24 cellular contexts compared by ENCODE assay signal in the genomic region with DNA sequence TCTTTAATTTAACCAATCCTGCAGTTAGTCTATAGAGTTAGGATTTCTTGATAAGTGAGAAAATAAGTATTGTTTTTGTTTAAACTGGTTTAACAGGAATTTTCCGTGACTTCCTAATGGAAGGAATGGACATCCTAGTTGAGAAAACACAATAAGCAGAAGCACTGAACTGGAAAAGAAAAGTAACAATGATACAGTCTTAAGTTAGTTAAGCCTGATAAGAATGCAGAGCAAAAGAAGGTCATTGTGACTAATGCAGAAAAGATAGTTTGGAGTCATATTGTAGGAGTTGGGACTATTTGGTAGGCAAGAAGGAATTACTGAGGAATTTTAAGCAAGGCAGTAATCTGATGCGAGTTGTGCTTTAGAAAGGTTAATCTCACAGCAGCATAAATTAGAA. TPM values are rescaled to one million over a fixed set of nuclear protein-coding genes. Genes with fewer than 3 reads are reported as not detected.
DNase-seq lines count a peak whose midpoint lies in the region; ATAC-seq and TF ChIP-seq lines count a peak whose summit lies in the region.
"Had no signal": no experiment of that assay in that cellular context is flagged by ENCODE, and none has a peak within 500 bp of the region (broad histone marks: within the 10 kb centered on the region; RNA-seq: fewer than 3 reads in every experiment).

No MANE protein-coding gene starts in this region.

- no peak for ATAC-seq in memory B cell (ENCODE audit: low read depth)
- ATAC-seq: natural killer cell, Panc1, SK-N-SH treated with all-trans-retinoic acid at 6 μM for 48 hours had no signal

- TF ChIP-seq EP300 in esophagus muscularis mucosa (IDR thresholded peaks at IDR 0.05): no peak

- TF ChIP-seq POLR2A in esophagus muscularis mucosa (IDR thresholded peaks at IDR 0.05; ENCODE audit: low read depth): no peak

- POLR2A ChIA-PET in A673 (lab: Charles Lee; ENCODE audit: low non-redundant PET): no interaction called here

- 92% methylated on average over 2 of the region's 2 CpGs for WGBS in mammary epithelial cell (ENCODE audit: low coverage, missing lambda C conversion rate)
- 91% methylated on average over 2 of the region's 2 CpGs for WGBS in esophagus muscularis mucosa

- intact Hi-C loops in A673 (cut with micrococcal nuclease; ENCODE audit: unreplicated experiment): no loop called here
- intact Hi-C loops in mammary epithelial cell (cut with micrococcal nuclease): loop anchor here (10.0 kb wide), 1 partner anchor 774 kb away; no protein-coding TSS in a partner anchor
- intact Hi-C loops in esophagus muscularis mucosa (cut with DNase I): no loop called here

- H3K4me1 ChIP-seq in A673 (ENCODE audit: insufficient read depth, low read length, poor library complexity, severe bottlenecking): peaks cover 29% of the 10 kb centered on the region
- peaks cover 12% of the 10 kb centered on the region for H3K4me1 ChIP-seq in mammary epithelial cell (ENCODE audit: insufficient read depth, low read length)
- H3K4me1 ChIP-seq in esophagus muscularis mucosa: peaks cover 0 to 9% (median 0%) of the 10 kb centered on the region in 4 donors
- H3K4me1 ChIP-seq: BLaER1 treated with 17β-estradiol and CSF1 and Interleukin-3, amounts not matched to agents 10 nM and 100 nM; colonic mucosa had no signal

- H3K4me2 ChIP-seq in mammary epithelial cell (ENCODE audit: insufficient read depth, low read depth, low read length): no peak overlapping the region
- H3K4me2 ChIP-seq: BLaER1 treated with 17β-estradiol and CSF1 and Interleukin-3, amounts not matched to agents 10 nM and 100 nM had no signal

- H3K36me3 ChIP-seq in A673 (ENCODE audit: insufficient read depth, low read length, poor library complexity, severe bottlenecking) (peaks cover 90% of the 10 kb centered on the region), mammary epithelial cell (ENCODE audit: insufficient read depth, low read length) (peaks cover 16% of the 10 kb centered on the region), esophagus muscularis mucosa (peaks cover 17 to 84% (median 57%) of the 10 kb centered on the region in 4 donors)
- H3K36me3 ChIP-seq: colonic mucosa had no signal

- H3K27me3 ChIP-seq in A673 (replicated peaks; ENCODE audit: insufficient read depth, low read depth, low read length, poor library complexity): no peaks in the 10 kb centered on the region
- no peaks in the 10 kb centered on the region for H3K27me3 ChIP-seq in mammary epithelial cell (ENCODE audit: insufficient read depth, low read length)
- no peaks in the 10 kb centered on the region for H3K27me3 ChIP-seq in esophagus muscularis mucosa
- H3K27me3 ChIP-seq: BLaER1 treated with 17β-estradiol and CSF1 and Interleukin-3, amounts not matched to agents 10 nM and 100 nM; colonic mucosa had no signal

- H3K9me3 ChIP-seq in A673 (ENCODE audit: low read depth, low read length, poor library complexity, severe bottlenecking): no peaks in the 10 kb centered on the region
- H3K9me3 ChIP-seq in mammary epithelial cell (replicated peaks; ENCODE audit: insufficient read depth, low read length): no peaks in the 10 kb centered on the region
- H3K9me3 ChIP-seq in esophagus muscularis mucosa: no peaks in the 10 kb centered on the region
- H3K9me3 ChIP-seq: BLaER1 treated with 17β-estradiol and CSF1 and Interleukin-3, amounts not matched to agents 10 nM and 100 nM; colonic mucosa had no signal

- H3K9me3 Mint-ChIP-seq in IgD-negative memory B cell (no peaks in the 10 kb centered on the region), memory B cell (no peaks in the 10 kb centered on the region)
- H3K9me3 Mint-ChIP-seq: natural killer cell had no signal

- peaks cover 7% of the 10 kb centered on the region for H3K36me3 Mint-ChIP-seq in IgD-negative memory B cell
- H3K36me3 Mint-ChIP-seq in memory B cell: peaks cover 40% of the 10 kb centered on the region

- H3K27ac Mint-ChIP-seq in IgD-negative memory B cell (peak overlapping the region in 2 of 3 donors; percentile 16 to 69), memory B cell (peak overlapping the region; percentile 43)
- H3K27ac Mint-ChIP-seq: natural killer cell, progenitor cell of endocrine pancreas had no signal

- no peaks in the 10 kb centered on the region for H3K79me2 ChIP-seq in mammary epithelial cell (ENCODE audit: insufficient read depth, low read length)

- BruUV-seq in A673 (replicated peaks; lab: Mats Ljungman, UMichigan): no TSS peak
- BruUV-seq in mammary epithelial cell (replicated peaks; lab: Mats Ljungman, UMichigan): no TSS peak

- H3K4me3 Mint-ChIP-seq in IgD-negative memory B cell (no peak overlapping the region), memory B cell (no peak overlapping the region)
- H3K4me3 Mint-ChIP-seq: natural killer cell had no signal

- no peak overlapping the region for H3K9ac ChIP-seq in mammary epithelial cell (ENCODE audit: insufficient read depth, low read length)
- H3K9ac ChIP-seq: BLaER1 treated with 17β-estradiol and CSF1 and Interleukin-3, amounts not matched to agents 10 nM and 100 nM had no signal

- TF ChIP-seq CTCF in A673 (conservative IDR thresholded peaks at IDR 0.05; ENCODE audit: low read depth, low read length) (no peak), choroid plexus epithelial cell (conservative IDR thresholded peaks at IDR 0.05; ENCODE audit: low read depth, low read length) (no peak), mammary epithelial cell (conservative IDR thresholded peaks at IDR 0.05 in 1 of 2, IDR thresholded peaks at IDR 0.05 in 1 of 2; ENCODE audit: extremely low read depth in 1 of 2, insufficient read depth in 1 of 2, low read depth in 1 of 2, low read length in 2 of 2) (no peak), esophagus muscularis mucosa (IDR thresholded peaks at IDR 0.05) (no peak)

- H3K27me3 Mint-ChIP-seq in IgD-negative memory B cell: no peaks in the 10 kb centered on the region
- H3K27me3 Mint-ChIP-seq in memory B cell: no peaks in the 10 kb centered on the region
- H3K27me3 Mint-ChIP-seq: progenitor cell of endocrine pancreas had no signal

- no peaks in the 10 kb centered on the region for H4K20me1 ChIP-seq in mammary epithelial cell (ENCODE audit: insufficient read depth, low read length)
- H4K20me1 ChIP-seq: BLaER1 treated with 17β-estradiol and CSF1 and Interleukin-3, amounts not matched to agents 10 nM and 100 nM had no signal

- H2AFZ ChIP-seq in mammary epithelial cell (ENCODE audit: low read depth, low read length): no peak overlapping the region

- H3K4me3 ChIP-seq in A673 (ENCODE audit: low read depth, low read length, poor library complexity, severe bottlenecking) (no peak overlapping the region), choroid plexus epithelial cell (ENCODE audit: low read depth, low read length) (no peak overlapping the region), mammary epithelial cell (replicated peaks in 1 of 3; ENCODE audit: insufficient read depth in 1 of 3, low read depth in 2 of 3, low read length in 3 of 3) (no peak overlapping the region), esophagus muscularis mucosa (no peak overlapping the region)
- H3K4me3 ChIP-seq: BLaER1 treated with 17β-estradiol and CSF1 and Interleukin-3, amounts not matched to agents 10 nM and 100 nM; colonic mucosa; lung had no signal

- dilution Hi-C loops in mammary epithelial cell (cut with HindIII; ENCODE audit: low sequenced_read_pairs): no loop called here

- H3K27ac ChIP-seq in A673 (ENCODE audit: low read depth, low read length, poor library complexity, severe bottlenecking): peak overlapping the region; percentile 52
- no peak overlapping the region for H3K27ac ChIP-seq in mammary epithelial cell (ENCODE audit: insufficient read depth, low read depth, low read length)
- no peak overlapping the region for H3K27ac ChIP-seq in esophagus muscularis mucosa (replicated peaks in 1 of 4)
- H3K27ac ChIP-seq: BLaER1 treated with 17β-estradiol and CSF1 and Interleukin-3, amounts not matched to agents 10 nM and 100 nM; colonic mucosa had no signal

- DNase-seq in A673 (ENCODE audit: low spot score) (no peak), choroid plexus epithelial cell (ENCODE audit: low read depth) (peak; percentile 36), memory B cell (ENCODE audit: low spot score in 2 of 2) (no peak), cerebellar nuclear complex (lab: John Stamatoyannopoulos, UW) (no peak), OCI-M2 (lab: John Stamatoyannopoulos, UW; ENCODE audit: unreplicated experiment) (no peak), mammary epithelial cell (no peak), esophagus muscularis mucosa (ENCODE audit: extremely low spot score) (no peak)
- DNase-seq: 8988T; activated CD4-positive, alpha-beta T cell treated with anti-CD3 and anti-CD28 coated beads for 48 hours; activated effector memory CD4-positive, alpha-beta T cell treated with Interleukin-2 at 50 U/mL for 16 hours; aorta; colonic mucosa; DMS153; natural killer cell; NCI-H146; NCI-H82; stimulated activated CD4-positive, alpha-beta T cell treated with anti-CD3 and anti-CD28 coated beads, Interleukin-4, amount 100 ng/mL, for 4 hours; T1000 had no signal

- peaks cover 18 to 23% (median 18%) of the 10 kb centered on the region in 3 donors for H3K4me1 Mint-ChIP-seq in IgD-negative memory B cell
- peaks cover 21% of the 10 kb centered on the region for H3K4me1 Mint-ChIP-seq in memory B cell

- in situ Hi-C loops in mammary epithelial cell (cut with MboI; ENCODE audit: low sequenced_read_pairs in 2 of 2): loop anchor here in 1 of 2 donors (10.0 kb wide), 2 partner anchors 124 to 126 kb away; no protein-coding TSS in a partner anchor

- CTCF ChIA-PET in A673 (lab: Charles Lee): no interaction called here
- CTCF ChIA-PET in mammary epithelial cell (lab: Charles Lee; ENCODE audit: low non-redundant PET): no interaction called here

RNA-seq across cellular contexts. Expression of gene RNF141, which starts 11.7 kb away (rescaled TPM):
- 36.4 and 48.4 TPM in 2 replicates for total RNA-seq in A673 (2021)
- 73.6 TPM for polyA plus RNA-seq in IgD-negative memory B cell
- 10 to 100 TPM; 45.7 to 58.2 TPM for total RNA-seq in mammary epithelial cell
- polyA plus RNA-seq in mammary epithelial cell: 16.2 TPM
- 9.1 TPM for polyA minus RNA-seq in mammary epithelial cell
- total RNA-seq in esophagus muscularis mucosa: 10 to 100 TPM; 24.1 to 39.3 (median 34.9) TPM

RNA-seq across cellular contexts. Expression of gene LYVE1, which starts 39.2 kb away (rescaled TPM):
- total RNA-seq in A673 (2021): 0.11 and 0.15 TPM in 2 replicates
- 0.10 TPM for polyA plus RNA-seq in IgD-negative memory B cell
- not detected for total RNA-seq in mammary epithelial cell
- polyA plus RNA-seq in mammary epithelial cell: not detected
- not detected for polyA minus RNA-seq in mammary epithelial cell
- 100 to 1,000 TPM in 1 of 4 donors, 10 to 100 TPM in 3; 59.5 to 150 (median 74.3) TPM for total RNA-seq in esophagus muscularis mucosa
- total RNA-seq: natural killer cell, progenitor cell of endocrine pancreas had no signal

Comparison
In these comparisons a context has a peak if more than half of its experiments do, and no peak if none do; other contexts are left out.
1. RNA of gene LYVE1, which starts 39.2 kb away (total RNA-seq): 59.5 to 150 TPM in esophagus muscularis mucosa; 0.11 to 0.15 TPM in A673 and not detected in mammary epithelial cell; every median in the first group is over 10 times any median in the second.